In the genomic region with DNA sequence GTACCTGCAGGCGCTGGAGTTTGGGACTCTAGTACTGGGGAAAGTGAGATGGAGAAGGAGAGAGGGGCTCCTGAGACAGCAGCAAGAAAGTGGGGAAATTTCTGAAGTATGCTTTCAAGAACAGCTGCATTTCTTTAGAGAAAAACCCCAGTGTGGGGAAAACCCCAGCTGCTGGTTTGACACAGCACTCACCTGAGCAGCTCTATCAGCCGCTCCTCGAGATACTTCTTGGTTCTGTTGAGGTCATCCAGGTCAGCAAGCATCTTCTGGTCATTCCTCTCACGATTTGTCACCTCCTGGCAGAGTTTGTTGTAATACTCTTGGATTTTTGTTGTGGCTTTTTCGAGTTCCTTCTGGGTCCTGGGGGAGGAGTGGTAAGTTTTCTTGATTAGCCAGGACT, we compare ENCODE assay signal across 15 cellular contexts. TPM values are rescaled to one million over a fixed set of nuclear protein-coding genes. Genes with fewer than 3 reads are reported as not detected.
A peak's percentile ranks its signal among the peaks of the same experiment; 100 is the strongest.
DNase-seq lines count a peak whose midpoint lies in the region; ATAC-seq lines count a peak whose summit lies in the region.
"Had no signal": no experiment of that assay in that cellular context is flagged by ENCODE, and none has a peak within 500 bp of the region (broad histone marks: within the 10 kb centered on the region; RNA-seq: fewer than 3 reads in every experiment).

No MANE protein-coding gene starts in this region.

- ATAC-seq in GM19025 (IDR thresholded peaks at IDR 0.05; ENCODE audit: low read depth, unreplicated experiment): peak; percentile 57
- ATAC-seq in HG02885 (IDR thresholded peaks at IDR 0.05; ENCODE audit: poor library complexity, unreplicated experiment): peak; percentile 59
- no peak for ATAC-seq in GM21390 (IDR thresholded peaks at IDR 0.05; ENCODE audit: unreplicated experiment)
- ATAC-seq: left lobe of liver had no signal

- H3K4me3 Mint-ChIP-seq in activated CD4-positive, alpha-beta memory T cell treated with anti-CD3 and anti-CD28 coated beads for 36 hours: no peak overlapping the region
- no peak overlapping the region for H3K4me3 Mint-ChIP-seq in activated CD4-positive, alpha-beta memory T cell treated with anti-CD3 and anti-CD28 coated beads, Interleukin-2, amount 10 ng/mL, durations not matched to agents 7 days and 5 days
- H3K4me3 Mint-ChIP-seq: nephron had no signal

- no peak overlapping the region for H3K4me3 ChIP-seq in effector memory CD4-positive, alpha-beta T cell (ENCODE audit: insufficient read depth, low read depth, low read length, poor library complexity, severe bottlenecking)
- H3K4me3 ChIP-seq: SK-N-MC had no signal

- H3K4me1 Mint-ChIP-seq in activated CD4-positive, alpha-beta memory T cell treated with anti-CD3 and anti-CD28 coated beads for 36 hours (ENCODE audit: low read depth): peaks cover 59% of the 10 kb centered on the region
- H3K4me1 Mint-ChIP-seq in activated CD4-positive, alpha-beta memory T cell treated with anti-CD3 and anti-CD28 coated beads, Interleukin-2, amount 10 ng/mL, durations not matched to agents 7 days and 5 days: peaks cover 75% of the 10 kb centered on the region

- peak overlapping the region; percentile 6 for H3K27ac ChIP-seq in effector memory CD4-positive, alpha-beta T cell (ENCODE audit: insufficient read depth, low read length, poor library complexity, severe bottlenecking)
- H3K27ac ChIP-seq: SK-N-MC had no signal

- intact Hi-C loops in activated CD4-positive, alpha-beta memory T cell treated with anti-CD3 and anti-CD28 coated beads for 36 hours (cut with micrococcal nuclease): loop anchor here (5.0 kb wide), 1 partner anchor 335 kb away; no protein-coding TSS in a partner anchor

- POLR2A ChIA-PET in activated CD4-positive, alpha-beta memory T cell treated with anti-CD3 and anti-CD28 coated beads for 36 hours (lab: Charles Lee): interaction anchor here (0.8 to 5.0 kb wide), 6 partner anchors 11 to 408 kb away, joined by 3 to 30 read pairs (median 4); a partner anchor contains a TSS
- POLR2A ChIA-PET in activated CD4-positive, alpha-beta memory T cell treated with anti-CD3 and anti-CD28 coated beads, Interleukin-2, amount 10 ng/mL, durations not matched to agents 7 days and 5 days (lab: Charles Lee): interaction anchor here (0.9 to 10.4 kb wide), 7 partner anchors 10 to 114 kb away, joined by 3 to 119 read pairs (median 6); a partner anchor contains a TSS

- no peak overlapping the region for H3K27ac Mint-ChIP-seq in activated CD4-positive, alpha-beta memory T cell treated with anti-CD3 and anti-CD28 coated beads for 36 hours
- H3K27ac Mint-ChIP-seq in activated CD4-positive, alpha-beta memory T cell treated with anti-CD3 and anti-CD28 coated beads, Interleukin-2, amount 10 ng/mL, durations not matched to agents 7 days and 5 days: no peak overlapping the region
- H3K27ac Mint-ChIP-seq: nephron had no signal

- peak; percentile 71 for DNase-seq in activated CD4-positive, alpha-beta memory T cell treated with anti-CD3 and anti-CD28 coated beads for 36 hours
- no peak for DNase-seq in activated CD4-positive, alpha-beta memory T cell treated with anti-CD3 and anti-CD28 coated beads, Interleukin-2, amount 10 ng/mL, durations not matched to agents 7 days and 5 days
- DNase-seq in effector memory CD4-positive, alpha-beta T cell: no peak
- DNase-seq in pons (ENCODE audit: low spot score) (no peak), NCI-H146 treated with DMSO at 0.1 percent for 48 hours (lab: John Stamatoyannopoulos, UW; ENCODE audit: unreplicated experiment) (no peak)
- DNase-seq: DMS53, glutamatergic neuron, NCI-H187 had no signal

- CTCF ChIA-PET in activated CD4-positive, alpha-beta memory T cell treated with anti-CD3 and anti-CD28 coated beads for 36 hours (lab: Charles Lee): interaction anchor here (0.7 to 9.0 kb wide), 13 partner anchors 11 to 416 kb away, joined by 3 to 93 read pairs (median 4); a partner anchor contains a TSS
- CTCF ChIA-PET in activated CD4-positive, alpha-beta memory T cell treated with anti-CD3 and anti-CD28 coated beads, Interleukin-2, amount 10 ng/mL, durations not matched to agents 7 days and 5 days (lab: Charles Lee): interaction anchor here (0.9 to 1.7 kb wide), 4 partner anchors 19 to 667 kb away, joined by 3 to 5 read pairs (median 4); a partner anchor contains a TSS

- H3K9me3 Mint-ChIP-seq in activated CD4-positive, alpha-beta memory T cell treated with anti-CD3 and anti-CD28 coated beads for 36 hours: no peaks in the 10 kb centered on the region
- H3K9me3 Mint-ChIP-seq in activated CD4-positive, alpha-beta memory T cell treated with anti-CD3 and anti-CD28 coated beads, Interleukin-2, amount 10 ng/mL, durations not matched to agents 7 days and 5 days: peaks cover 3% of the 10 kb centered on the region
- H3K9me3 Mint-ChIP-seq: nephron had no signal

- peaks cover 88% of the 10 kb centered on the region for H3K36me3 Mint-ChIP-seq in activated CD4-positive, alpha-beta memory T cell treated with anti-CD3 and anti-CD28 coated beads for 36 hours
- H3K36me3 Mint-ChIP-seq in activated CD4-positive, alpha-beta memory T cell treated with anti-CD3 and anti-CD28 coated beads, Interleukin-2, amount 10 ng/mL, durations not matched to agents 7 days and 5 days (ENCODE audit: low read depth): peaks cover 98% of the 10 kb centered on the region

- H3K4me1 ChIP-seq in effector memory CD4-positive, alpha-beta T cell (ENCODE audit: control insufficient read depth, insufficient read depth, low read length, poor library complexity, severe bottlenecking): peaks cover 34% of the 10 kb centered on the region

- no peaks in the 10 kb centered on the region for H3K27me3 ChIP-seq in effector memory CD4-positive, alpha-beta T cell (replicated peaks; ENCODE audit: control insufficient read depth, insufficient read depth, low read length, poor library complexity, severe bottlenecking)

- H3K9me3 ChIP-seq in effector memory CD4-positive, alpha-beta T cell (ENCODE audit: control insufficient read depth, low read length): no peaks in the 10 kb centered on the region

- peaks cover 57% of the 10 kb centered on the region for H3K36me3 ChIP-seq in effector memory CD4-positive, alpha-beta T cell (ENCODE audit: control insufficient read depth, insufficient read depth, low read length)

- no peaks in the 10 kb centered on the region for H3K27me3 Mint-ChIP-seq in activated CD4-positive, alpha-beta memory T cell treated with anti-CD3 and anti-CD28 coated beads for 36 hours
- no peaks in the 10 kb centered on the region for H3K27me3 Mint-ChIP-seq in activated CD4-positive, alpha-beta memory T cell treated with anti-CD3 and anti-CD28 coated beads, Interleukin-2, amount 10 ng/mL, durations not matched to agents 7 days and 5 days

RNA-seq across cellular contexts. Expression of a gene that starts 18.8 kb away (rescaled TPM):
- total RNA-seq in activated CD4-positive, alpha-beta memory T cell treated with anti-CD3 and anti-CD28 coated beads for 36 hours: 1 to 10 TPM; 4.0 TPM
- total RNA-seq in activated CD4-positive, alpha-beta memory T cell treated with anti-CD3 and anti-CD28 coated beads, Interleukin-2, amount 10 ng/mL, durations not matched to agents 7 days and 5 days: 10 to 100 TPM; 53.8 to 58.8 TPM
- total RNA-seq: H1, left lobe of liver had no signal

RNA-seq across cellular contexts. Expression of a gene that starts 33.6 kb away (rescaled TPM):
- total RNA-seq in activated CD4-positive, alpha-beta memory T cell treated with anti-CD3 and anti-CD28 coated beads for 36 hours: 10 to 100 TPM; 13.7 to 14.0 TPM
- total RNA-seq in activated CD4-positive, alpha-beta memory T cell treated with anti-CD3 and anti-CD28 coated beads, Interleukin-2, amount 10 ng/mL, durations not matched to agents 7 days and 5 days: 10 to 100 TPM; 21.7 to 22.6 TPM

Comparison
In these comparisons a context has a peak if more than half of its experiments do, and no peak if none do; other contexts are left out.
1. RNA of a gene that starts 18.8 kb away (total RNA-seq): 53.8 to 58.8 TPM in activated CD4-positive, alpha-beta memory T cell treated with anti-CD3 and anti-CD28 coated beads, Interleukin-2, amount 10 ng/mL, durations not matched to agents 7 days and 5 days; 4.0 TPM in activated CD4-positive, alpha-beta memory T cell treated with anti-CD3 and anti-CD28 coated beads for 36 hours; every median in the first group is over 10 times any median in the second.